Comparison of ENCODE assay signal across 1 cellular context in the genomic region with DNA sequence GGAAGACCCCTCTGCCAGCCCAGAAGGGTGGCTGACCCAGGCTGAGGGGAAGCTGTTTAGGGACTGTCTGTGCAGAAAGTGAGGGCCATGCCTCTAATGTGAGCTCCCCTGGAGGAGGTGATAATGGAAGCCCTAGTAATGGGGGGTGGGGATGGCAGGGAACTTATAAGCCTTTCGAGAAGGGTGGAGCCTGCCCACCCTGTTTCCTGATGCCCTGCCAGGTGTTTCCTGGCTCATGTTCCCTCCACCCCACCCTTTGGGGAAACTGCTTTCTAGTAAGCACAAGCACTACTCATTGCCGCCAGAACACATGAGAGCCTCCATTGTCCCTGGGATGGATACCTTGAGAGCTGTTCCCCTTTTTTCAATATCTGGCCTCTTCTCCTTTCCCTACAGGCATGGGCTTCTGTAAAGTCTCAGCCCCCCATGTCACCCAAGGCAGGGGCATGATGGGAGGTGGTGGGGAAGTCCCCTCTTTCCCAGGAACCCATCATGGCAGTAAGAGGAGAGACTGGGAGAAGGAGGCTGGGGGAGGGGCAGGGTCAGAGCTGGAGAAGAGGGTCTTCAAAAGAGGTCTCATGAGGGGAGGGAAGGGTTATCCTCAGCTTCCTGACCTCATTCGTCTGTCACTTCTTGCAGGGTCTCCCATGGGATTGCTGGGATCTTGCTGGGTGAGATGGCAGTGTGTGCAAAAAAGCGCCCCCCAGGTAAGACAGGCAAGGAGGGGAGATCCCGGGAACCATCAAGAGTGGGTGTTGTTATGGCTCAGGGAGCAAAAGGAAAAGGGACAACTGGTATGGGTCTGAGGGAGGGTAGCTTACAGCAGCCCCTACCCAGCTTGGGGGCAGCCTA.
TF ChIP-seq lines count a peak whose summit lies in the region.

No MANE protein-coding gene starts in this region.

TF ChIP-seq in endothelial cell of umbilical vein, 7 proteins besides CTCF, POLR2A, EP300 and RAD21:
- TF ChIP-seq JUN (IDR thresholded peaks at IDR 0.05; ENCODE audit: borderline replicate concordance, insufficient read depth, insufficient read length, low read depth) (no peak), POLR2AphosphoS5 (IDR thresholded peaks at IDR 0.05; ENCODE audit: insufficient read depth, low read depth, low read length) (peak; percentile 19)
